ENCODE assay signal across 21 cellular contexts in the genomic region with DNA sequence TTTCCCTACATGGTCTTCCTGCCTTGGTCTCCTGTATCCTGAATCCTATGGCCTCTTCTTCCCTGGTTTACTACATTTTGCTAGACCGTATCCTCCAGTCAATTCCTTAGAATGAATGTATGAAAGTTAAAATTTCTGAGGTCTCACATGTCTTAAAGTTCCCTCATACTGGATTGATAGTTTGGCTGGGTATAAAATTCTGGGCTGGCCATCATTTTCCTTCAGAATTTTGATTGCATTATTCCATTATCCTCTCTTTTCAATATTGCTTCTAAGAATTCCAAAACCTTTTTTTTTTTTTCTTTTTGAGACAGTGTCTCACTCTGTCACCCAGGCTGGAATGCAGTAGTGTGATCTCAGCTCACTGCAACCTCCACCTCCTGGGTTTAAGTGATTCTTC. TPM values are rescaled to one million over a fixed set of nuclear protein-coding genes. Genes with fewer than 3 reads are reported as not detected.
DNase-seq lines count a peak whose midpoint lies in the region; ATAC-seq, FAIRE-seq and TF ChIP-seq lines count a peak whose summit lies in the region.
"Had no signal": no experiment of that assay in that cellular context is flagged by ENCODE, and none has a peak within 500 bp of the region (broad histone marks: within the 10 kb centered on the region; RNA-seq: fewer than 3 reads in every experiment).

No MANE protein-coding gene starts in this region.

- TF ChIP-seq EP300 in HepG2 (IDR thresholded peaks at IDR 0.05; ENCODE audit: low read depth in 2 of 2, low read length in 2 of 2) (no peak), HepG2 (CRISPR knock-in tag; IDR thresholded peaks at IDR 0.05; ENCODE audit: borderline replicate concordance) (no peak), GM12878 (IDR thresholded peaks at IDR 0.05; ENCODE audit: borderline replicate concordance in 1 of 2, control insufficient read depth in 1 of 2, low read depth in 2 of 2, low read length in 2 of 2) (no peak)

- WGBS in HepG2 (ENCODE audit: low lambda C conversion rate): 10% methylated on average over 1 of the region's 1 CpG
- 82% methylated on average over 1 of the region's 1 CpG for WGBS in right lobe of liver (ENCODE audit: insufficient coverage, low coverage, low lambda C conversion rate, missing lambda C conversion rate)
- WGBS in GM12878 (ENCODE audit: insufficient coverage, insufficient replicate concordance, low lambda C conversion rate, missing lambda C conversion rate): 86% methylated on average over 1 of the region's 1 CpG

- ATAC-seq in HepG2 (no peak), right lobe of liver (no peak), GM12878 (no peak)
- ATAC-seq: CD8-positive, alpha-beta T cell had no signal

- intact Hi-C loops in HepG2 (cut with micrococcal nuclease; ENCODE audit: unreplicated experiment): no loop called here
- intact Hi-C loops in right lobe of liver (cut with DNase I): no loop called here
- intact Hi-C loops in GM12878 (cut with micrococcal nuclease; ENCODE audit: unreplicated experiment): no loop called here

- peaks cover 7% of the 10 kb centered on the region for H3K9me3 Mint-ChIP-seq in endothelial cell (ENCODE audit: unreplicated experiment)

- CTCF ChIA-PET in HepG2 (lab: Yijun Ruan, JAX; ENCODE audit: low intra/inter-chr PET ratio, low total read pairs): no interaction called here
- CTCF ChIA-PET in HEK293 (lab: Yijun Ruan, JAX): no interaction called here
- CTCF ChIA-PET in GM12878 (lab: Yijun Ruan, JAX): interaction anchor here (1.4 kb wide), 1 partner anchor 41 kb away, joined by 3 read pairs; no protein-coding TSS in a partner anchor

- FAIRE-seq in HepG2 (lab: Jason Lieb, UNC): no peak
- no peak for FAIRE-seq in GM12878 (lab: Jason Lieb, UNC)
- FAIRE-seq: H54 had no signal

- no peak overlapping the region for H2AFZ ChIP-seq in HepG2 (ENCODE audit: low read length)
- H2AFZ ChIP-seq in GM12878 (ENCODE audit: control insufficient read depth, low read depth, low read length): no peak overlapping the region

- RAD21 ChIA-PET in GM12878 (lab: Charles Lee; ENCODE audit: unreplicated experiment): no interaction called here

- H4K20me1 ChIP-seq in HepG2 (ENCODE audit: insufficient read depth, low read length): no peaks in the 10 kb centered on the region
- no peaks in the 10 kb centered on the region for H4K20me1 ChIP-seq in GM12878 (ENCODE audit: control insufficient read depth, insufficient read depth)

- peaks cover 8% of the 10 kb centered on the region for H3K27me3 Mint-ChIP-seq in endothelial cell (ENCODE audit: unreplicated experiment)
- H3K27me3 Mint-ChIP-seq: CD4-positive, CD25-positive, alpha-beta regulatory T cell had no signal

- H3K4me2 ChIP-seq in HepG2 (ENCODE audit: low read depth, low read length): no peak overlapping the region
- H3K4me2 ChIP-seq in GM12878 (ENCODE audit: control insufficient read depth, insufficient read depth): no peak overlapping the region

- POLR2A ChIA-PET in HepG2 (lab: Yijun Ruan, JAX): no interaction called here
- POLR2A ChIA-PET in HEK293 (lab: Yijun Ruan, JAX): no interaction called here
- POLR2A ChIA-PET in GM12878 (lab: Charles Lee): interaction anchor here (0.6 to 1.5 kb wide), 2 partner anchors 11 to 41 kb away, joined by 4 to 5 read pairs; no protein-coding TSS in a partner anchor

- H3K4me3 Mint-ChIP-seq in endothelial cell (ENCODE audit: unreplicated experiment): no peak overlapping the region
- H3K4me3 Mint-ChIP-seq: CD8-positive, alpha-beta T cell had no signal

- H3K27ac ChIP-seq in HepG2 (ENCODE audit: extremely low read length, insufficient read depth, low read length): no peak overlapping the region
- no peak overlapping the region for H3K27ac ChIP-seq in right lobe of liver
- H3K27ac ChIP-seq in HEK293 (ENCODE audit: extremely low read depth, low read depth, low read length): no peak overlapping the region
- H3K27ac ChIP-seq in GM12878 (ENCODE audit: control insufficient read depth, insufficient read depth): no peak overlapping the region
- H3K27ac ChIP-seq: C4-2B had no signal

- peaks cover 0 to 16% of the 10 kb centered on the region in 2 experiments; a peak in 1 of 5 replicates for H3K27me3 ChIP-seq in HepG2 (ENCODE audit: control insufficient read depth in 1 of 2, insufficient read depth in 2 of 2, low read length in 2 of 2)
- no peaks in the 10 kb centered on the region for H3K27me3 ChIP-seq in right lobe of liver
- H3K27me3 ChIP-seq in GM12878 (replicated peaks in 1 of 2; ENCODE audit: control insufficient read depth in 2 of 2, insufficient read depth in 2 of 2, low read length in 1 of 2): no peaks in the 10 kb centered on the region

- H3K4me3 ChIP-seq in HepG2 (replicated peaks in 1 of 3; ENCODE audit: insufficient read depth in 1 of 3, low read depth in 2 of 3, low read length in 3 of 3): no peak overlapping the region
- H3K4me3 ChIP-seq in right lobe of liver: no peak overlapping the region
- no peak overlapping the region for H3K4me3 ChIP-seq in HEK293 (ENCODE audit: low read depth, low read length)
- no peak overlapping the region for H3K4me3 ChIP-seq in GM12878
- H3K4me3 ChIP-seq: HAP-1 had no signal

- H3K79me2 ChIP-seq in HepG2 (ENCODE audit: insufficient read depth, low read length): no peaks in the 10 kb centered on the region
- H3K79me2 ChIP-seq in GM12878 (ENCODE audit: control insufficient read depth, insufficient read depth, low read length): peaks cover 11% of the 10 kb centered on the region

- H3K4me1 ChIP-seq in HepG2 (ENCODE audit: insufficient read depth, low read length) (peaks cover 8% of the 10 kb centered on the region), right lobe of liver (peaks cover 0 to 4% (median 0%) of the 10 kb centered on the region in 4 donors), HEK293 (ENCODE audit: control insufficient read depth, insufficient read depth, low read length) (no peaks in the 10 kb centered on the region), GM12878 (ENCODE audit: control insufficient read depth, insufficient read depth, low read length) (peaks cover 21% of the 10 kb centered on the region)
- H3K4me1 ChIP-seq: HAP-1 had no signal

- H3K9ac ChIP-seq in HepG2 (ENCODE audit: insufficient read depth, low read depth, low read length) (no peak overlapping the region), GM12878 (ENCODE audit: control insufficient read depth, insufficient read depth, low read length) (no peak overlapping the region)

- in situ Hi-C loops in HepG2 (cut with HindIII; ENCODE audit: extremely low pct_ligation_motif_present, low pct_unique_long_range_greater_than_20kb) (no loop called here), GM12878 (cut with MboI) (no loop called here)

- SMC1A ChIA-PET in GM12878 (lab: Charles Lee; ENCODE audit: uncharacterized antibody, unreplicated experiment): no interaction called here

- peaks cover 19% of the 10 kb centered on the region for H3K4me1 Mint-ChIP-seq in endothelial cell (ENCODE audit: unreplicated experiment)

- H3K9me3 ChIP-seq in HepG2 (ENCODE audit: low read length) (peaks cover 25% of the 10 kb centered on the region), right lobe of liver (peaks cover 0 to 6% (median 0%) of the 10 kb centered on the region in 4 donors), HEK293 (ENCODE audit: control insufficient read depth, insufficient read depth, low read depth, low read length) (no peaks in the 10 kb centered on the region), GM12878 (replicated peaks; ENCODE audit: control insufficient read depth, insufficient read depth, low read length) (peaks cover 11% of the 10 kb centered on the region)

- H3K36me3 ChIP-seq in HepG2 (replicated peaks in 1 of 2; ENCODE audit: control insufficient read depth in 1 of 2, insufficient read depth in 2 of 2, low read length in 2 of 2) (no peaks in the 10 kb centered on the region), right lobe of liver (no peaks in the 10 kb centered on the region), HEK293 (ENCODE audit: control insufficient read depth in 2 of 2, insufficient read depth in 1 of 2, low read length in 2 of 2) (no peaks in the 10 kb centered on the region), GM12878 (ENCODE audit: control insufficient read depth in 2 of 2, insufficient read depth in 2 of 2, low read length in 1 of 2) (peaks cover 0 to 3% of the 10 kb centered on the region in 2 experiments; a peak in 2 of 4 replicates)
- H3K36me3 ChIP-seq: HAP-1 had no signal

- no peak for TF ChIP-seq RAD21 in HepG2 (CRISPR knock-in tag; IDR thresholded peaks at IDR 0.05)
- no peak for TF ChIP-seq RAD21 in GM12878 (IDR thresholded peaks at IDR 0.05; ENCODE audit: insufficient read depth, low read depth, low read length)

- no peak for TF ChIP-seq POLR2A in HepG2 (IDR thresholded peaks at IDR 0.05; ENCODE audit: insufficient read depth in 1 of 2, low read depth in 2 of 2, low read length in 2 of 2)
- no peak for TF ChIP-seq POLR2A in right lobe of liver (IDR thresholded peaks at IDR 0.05)
- TF ChIP-seq POLR2A in GM12878 (IDR thresholded peaks at IDR 0.05; ENCODE audit: low read depth, low read length): no peak

- no peak overlapping the region for H3K27ac Mint-ChIP-seq in endothelial cell (ENCODE audit: unreplicated experiment)
- H3K27ac Mint-ChIP-seq: CD8-positive, alpha-beta T cell had no signal

- no peak for TF ChIP-seq CTCF in HepG2 (CRISPR knock-in tag; IDR thresholded peaks at IDR 0.05)
- TF ChIP-seq CTCF in right lobe of liver (IDR thresholded peaks at IDR 0.05): no peak
- no peak for TF ChIP-seq CTCF in HEK293 (tag by site-specific recombination; IDR thresholded peaks at IDR 0.05)
- TF ChIP-seq CTCF in GM12878 (IDR thresholded peaks at IDR 0.05 in 2 of 3, conservative IDR thresholded peaks at IDR 0.05 in 1 of 3; ENCODE audit: control insufficient read depth in 2 of 3, extremely low read depth in 1 of 3, insufficient read depth in 1 of 3, low read depth in 3 of 3, low read length in 3 of 3): no peak
- TF ChIP-seq CTCF in endothelial cell (IDR thresholded peaks at IDR 0.05; ENCODE audit: unreplicated experiment): no peak

- H3K36me3 Mint-ChIP-seq in endothelial cell (ENCODE audit: low read depth, unreplicated experiment): peaks cover 9% of the 10 kb centered on the region

- BruUV-seq in HepG2 (replicated peaks; lab: Mats Ljungman, UMichigan) (no TSS peak), GM12878 (replicated peaks; lab: Mats Ljungman, UMichigan) (no TSS peak)

- DNase-seq in HepG2 (ENCODE audit: low spot score) (no peak), right lobe of liver (no peak), GM12878 (ENCODE audit: low read depth, low spot score) (no peak), NCI-H69 (lab: John Stamatoyannopoulos, UW) (no peak), endothelial cell (ENCODE audit: low spot score) (no peak)
- DNase-seq: Caco-2; CD4-positive, CD25-positive, alpha-beta regulatory T cell; CD8-positive, alpha-beta T cell; DMS53; DMS79 treated with DMSO at 0.1 percent for 48 hours; GF-D8; GOT3 had no signal

RNA-seq across cellular contexts. Expression of a gene that starts 10.8 kb away (rescaled TPM):
- total RNA-seq in HepG2 (2016; rRNA removed; fragmentation: Illumina TruSeq; extraction: Trizol) (0.27 and 0.29 TPM in 2 replicates), right lobe of liver (1 to 10 TPM in 4 of 6 experiments, under 1 TPM in 2; 0.74 to 6.0 (median 1.4) TPM), GM12878 (2014; rRNA removed) (9.9 and 13.4 TPM in 2 replicates), GM12878 (2014; rRNA removed; fragmentation: Illumina TruSeq; extraction: Trizol) (5.8 and 6.9 TPM in 2 replicates), GM12878 (2021) (12.8 and 13.3 TPM in 2 replicates), endothelial cell (ENCODE audit: unreplicated experiment) (0.51 TPM)
- total RNA-seq in HepG2 (2016; cell fraction: cytosol; rRNA removed; fragmentation: Illumina TruSeq; extraction: Trizol; ENCODE audit: low read depth): 0.18 and 0.20 TPM in 2 replicates
- total RNA-seq in HepG2 (2016; cell fraction: insoluble cytoplasmic fraction; rRNA removed; fragmentation: Illumina TruSeq; extraction: Trizol): 0.09 and 0.12 TPM in 2 replicates
- total RNA-seq in HepG2 (2016; cell fraction: membrane; rRNA removed; fragmentation: Illumina TruSeq; extraction: Trizol): 0.21 TPM in 1 of 2 replicates, not detected in the other
- total RNA-seq in HepG2 (2016; cell fraction: nucleus; rRNA removed; fragmentation: Illumina TruSeq; extraction: Trizol): 0.22 and 0.38 TPM in 2 replicates
- polyA plus RNA-seq in HepG2 (2011; rRNA removed) (0.76 and 0.81 TPM in 2 replicates), GM12878 (2011; rRNA removed) (10.4 and 18.6 TPM in 2 replicates), GM12878 (2014; fragmentation: Illumina TruSeq; extraction: Trizol) (6.6 and 7.6 TPM in 2 replicates), GM12878 (2014; fragmentation: Nextera tagmentation; extraction: Ambion mirVana) (1 to 10 TPM; 1.0 to 1.6 TPM), GM12878 (2014; rRNA removed) (9.9 and 11.6 TPM in 2 replicates), GM12878 (2016; fragmentation: Nextera tagmentation; extraction: Ambion mirVana) (1 to 10 TPM; 4.3 to 4.5 TPM)
- polyA plus RNA-seq in HepG2 (2011; cell fraction: cytosol; rRNA removed): 0.36 and 0.68 TPM in 2 replicates
- 1.9 and 2.3 TPM in 2 replicates for polyA plus RNA-seq in HepG2 (2011; cell fraction: nucleus; rRNA removed)
- polyA plus RNA-seq in HepG2 (2012): 0.19 and 0.29 TPM in 2 replicates
- 0.02 and 0.03 TPM in 2 replicates for polyA plus RNA-seq in HepG2 (2016; cell fraction: cytosol; fragmentation: Illumina TruSeq; extraction: Trizol; ENCODE audit: low read depth)
- polyA plus RNA-seq in HepG2 (2016; cell fraction: insoluble cytoplasmic fraction; fragmentation: Illumina TruSeq; extraction: Trizol; ENCODE audit: low read depth): not detected in 2 replicates
- polyA plus RNA-seq in HepG2 (2016; cell fraction: membrane; fragmentation: Illumina TruSeq; extraction: Trizol; ENCODE audit: low read depth): not detected in 2 replicates
- 0.17 and 0.37 TPM in 2 replicates for polyA plus RNA-seq in HepG2 (2016; cell fraction: nucleus; fragmentation: Illumina TruSeq; extraction: Trizol; ENCODE audit: insufficient read depth, low read depth)
- 4.8 TPM in 1 of 2 replicates, not detected in the other for polyA minus RNA-seq in HepG2 (2011; rRNA and poly(A)+ RNA removed; ENCODE audit: low replicate concordance)
- polyA minus RNA-seq in HepG2 (2011; cell fraction: cytosol; rRNA and poly(A)+ RNA removed): 0.49 and 1.1 TPM in 2 replicates
- 2.1 and 2.3 TPM in 2 replicates for polyA minus RNA-seq in HepG2 (2011; cell fraction: nucleus; rRNA and poly(A)+ RNA removed)
- 190 and 241 TPM in 2 replicates for total RNA-seq in GM12878 (2013; cell fraction: nucleolus; rRNA removed)
- polyA plus RNA-seq in GM12878 (2011; ENCODE audit: low read depth): 4.5 TPM
- polyA plus RNA-seq in GM12878 (2011; cell fraction: cytosol; rRNA removed): 24.3 and 24.8 TPM in 2 replicates
- 58.1 and 59.5 TPM in 2 replicates for polyA plus RNA-seq in GM12878 (2011; cell fraction: nucleus; rRNA removed)
- 8.1 and 9.0 TPM in 2 replicates for polyA plus RNA-seq in GM12878 (2012)
- 39.9 and 63.9 TPM in 2 replicates for polyA minus RNA-seq in GM12878 (2011; rRNA and poly(A)+ RNA removed)
- polyA minus RNA-seq in GM12878 (2011; cell fraction: cytosol; rRNA and poly(A)+ RNA removed): 13.1 and 17.5 TPM in 2 replicates
- polyA minus RNA-seq in GM12878 (2011; cell fraction: nucleus; rRNA and poly(A)+ RNA removed): 39.9 and 55.8 TPM in 2 replicates
- total RNA-seq: A172, A673, G401 had no signal
- polyA plus RNA-seq: BJ had no signal

RNA-seq across cellular contexts. Expression of a gene that starts 23.1 kb away (rescaled TPM):
- total RNA-seq in HepG2 (2016; rRNA removed; fragmentation: Illumina TruSeq; extraction: Trizol) (not detected in 2 replicates), right lobe of liver (1 to 10 TPM in 1 of 6 experiments, under 1 TPM in 5; 0.31 to 1.9 (median 0.71) TPM), GM12878 (2014; rRNA removed) (21.9 and 22.3 TPM in 2 replicates), GM12878 (2014; rRNA removed; fragmentation: Illumina TruSeq; extraction: Trizol) (20.2 and 21.9 TPM in 2 replicates), GM12878 (2021) (21.4 and 24.1 TPM in 2 replicates), endothelial cell (ENCODE audit: unreplicated experiment) (not detected)
- not detected in 2 replicates for total RNA-seq in HepG2 (2016; cell fraction: cytosol; rRNA removed; fragmentation: Illumina TruSeq; extraction: Trizol; ENCODE audit: low read depth)
- total RNA-seq in HepG2 (2016; cell fraction: insoluble cytoplasmic fraction; rRNA removed; fragmentation: Illumina TruSeq; extraction: Trizol): not detected in 2 replicates
- total RNA-seq in HepG2 (2016; cell fraction: membrane; rRNA removed; fragmentation: Illumina TruSeq; extraction: Trizol): not detected in 2 replicates
- not detected in 2 replicates for total RNA-seq in HepG2 (2016; cell fraction: nucleus; rRNA removed; fragmentation: Illumina TruSeq; extraction: Trizol)
- polyA plus RNA-seq in HepG2 (2011; rRNA removed) (not detected in 2 replicates), GM12878 (2011; rRNA removed) (24.3 and 30.8 TPM in 2 replicates), GM12878 (2014; fragmentation: Illumina TruSeq; extraction: Trizol) (21.4 and 25.0 TPM in 2 replicates), GM12878 (2014; fragmentation: Nextera tagmentation; extraction: Ambion mirVana) (1 to 10 TPM; 4.6 to 6.9 TPM), GM12878 (2014; rRNA removed) (23.6 and 26.3 TPM in 2 replicates), GM12878 (2016; fragmentation: Nextera tagmentation; extraction: Ambion mirVana) (10 to 100 TPM; 18.1 to 22.2 TPM)
- polyA plus RNA-seq in HepG2 (2011; cell fraction: cytosol; rRNA removed): not detected in 2 replicates
- not detected in 2 replicates for polyA plus RNA-seq in HepG2 (2011; cell fraction: nucleus; rRNA removed)
- 0.04 TPM in 1 of 2 replicates, not detected in the other for polyA plus RNA-seq in HepG2 (2012)
- polyA plus RNA-seq in HepG2 (2016; cell fraction: cytosol; fragmentation: Illumina TruSeq; extraction: Trizol; ENCODE audit: low read depth): not detected in 2 replicates
- polyA plus RNA-seq in HepG2 (2016; cell fraction: insoluble cytoplasmic fraction; fragmentation: Illumina TruSeq; extraction: Trizol; ENCODE audit: low read depth): not detected in 2 replicates
- not detected in 2 replicates for polyA plus RNA-seq in HepG2 (2016; cell fraction: membrane; fragmentation: Illumina TruSeq; extraction: Trizol; ENCODE audit: low read depth)
- polyA plus RNA-seq in HepG2 (2016; cell fraction: nucleus; fragmentation: Illumina TruSeq; extraction: Trizol; ENCODE audit: insufficient read depth, low read depth): not detected in 2 replicates
- polyA minus RNA-seq in HepG2 (2011; rRNA and poly(A)+ RNA removed; ENCODE audit: low replicate concordance): not detected in 2 replicates
- polyA minus RNA-seq in HepG2 (2011; cell fraction: cytosol; rRNA and poly(A)+ RNA removed): not detected in 2 replicates
- not detected in 2 replicates for polyA minus RNA-seq in HepG2 (2011; cell fraction: nucleus; rRNA and poly(A)+ RNA removed)
- total RNA-seq in GM12878 (2013; cell fraction: nucleolus; rRNA removed): 27.1 and 29.2 TPM in 2 replicates
- 8.8 TPM for polyA plus RNA-seq in GM12878 (2011; ENCODE audit: low read depth)
- polyA plus RNA-seq in GM12878 (2011; cell fraction: cytosol; rRNA removed): 28.4 and 32.0 TPM in 2 replicates
- 25.9 and 28.6 TPM in 2 replicates for polyA plus RNA-seq in GM12878 (2011; cell fraction: nucleus; rRNA removed)
- polyA plus RNA-seq in GM12878 (2012): 12.8 and 16.6 TPM in 2 replicates
- polyA minus RNA-seq in GM12878 (2011; rRNA and poly(A)+ RNA removed): 17.4 and 23.7 TPM in 2 replicates
- 11.6 and 14.7 TPM in 2 replicates for polyA minus RNA-seq in GM12878 (2011; cell fraction: cytosol; rRNA and poly(A)+ RNA removed)
- 9.4 and 13.3 TPM in 2 replicates for polyA minus RNA-seq in GM12878 (2011; cell fraction: nucleus; rRNA and poly(A)+ RNA removed)
- total RNA-seq: A172, A673, Caco-2, Daoy, G401 had no signal
- polyA plus RNA-seq: BJ had no signal

RNA-seq across cellular contexts. Expression of a gene that starts 37.6 kb away (rescaled TPM):
- total RNA-seq in HepG2 (2016; rRNA removed; fragmentation: Illumina TruSeq; extraction: Trizol) (11.4 and 16.0 TPM in 2 replicates), right lobe of liver (10 to 100 TPM; 17.0 to 34.2 (median 19.5) TPM), GM12878 (2014; rRNA removed) (46.6 and 63.5 TPM in 2 replicates), GM12878 (2014; rRNA removed; fragmentation: Illumina TruSeq; extraction: Trizol) (58.5 and 58.7 TPM in 2 replicates), GM12878 (2021) (58.8 and 63.2 TPM in 2 replicates), endothelial cell (ENCODE audit: unreplicated experiment) (30.7 TPM)
- total RNA-seq in HepG2 (2016; cell fraction: cytosol; rRNA removed; fragmentation: Illumina TruSeq; extraction: Trizol; ENCODE audit: low read depth): 2.6 and 3.0 TPM in 2 replicates
- total RNA-seq in HepG2 (2016; cell fraction: insoluble cytoplasmic fraction; rRNA removed; fragmentation: Illumina TruSeq; extraction: Trizol): 14.3 and 16.1 TPM in 2 replicates
- 10.5 and 11.2 TPM in 2 replicates for total RNA-seq in HepG2 (2016; cell fraction: membrane; rRNA removed; fragmentation: Illumina TruSeq; extraction: Trizol)
- total RNA-seq in HepG2 (2016; cell fraction: nucleus; rRNA removed; fragmentation: Illumina TruSeq; extraction: Trizol): 12.3 and 12.6 TPM in 2 replicates
- polyA plus RNA-seq in HepG2 (2011; rRNA removed) (6.0 and 6.1 TPM in 2 replicates), GM12878 (2011; rRNA removed) (106 and 150 TPM in 2 replicates), GM12878 (2014; fragmentation: Illumina TruSeq; extraction: Trizol) (51.6 and 60.5 TPM in 2 replicates), GM12878 (2014; fragmentation: Nextera tagmentation; extraction: Ambion mirVana) (10 to 100 TPM; 19.2 to 27.0 TPM), GM12878 (2014; rRNA removed) (26.5 and 31.5 TPM in 2 replicates), GM12878 (2016; fragmentation: Nextera tagmentation; extraction: Ambion mirVana) (10 to 100 TPM; 44.6 to 45.6 TPM)
- polyA plus RNA-seq in HepG2 (2011; cell fraction: cytosol; rRNA removed): 3.1 and 4.8 TPM in 2 replicates
- polyA plus RNA-seq in HepG2 (2011; cell fraction: nucleus; rRNA removed): 5.0 and 7.6 TPM in 2 replicates
- polyA plus RNA-seq in HepG2 (2012): 6.2 and 8.4 TPM in 2 replicates
- polyA plus RNA-seq in HepG2 (2016; cell fraction: cytosol; fragmentation: Illumina TruSeq; extraction: Trizol; ENCODE audit: low read depth): 1.7 and 1.8 TPM in 2 replicates
- polyA plus RNA-seq in HepG2 (2016; cell fraction: insoluble cytoplasmic fraction; fragmentation: Illumina TruSeq; extraction: Trizol; ENCODE audit: low read depth): 9.7 and 10.4 TPM in 2 replicates
- 4.9 and 6.5 TPM in 2 replicates for polyA plus RNA-seq in HepG2 (2016; cell fraction: membrane; fragmentation: Illumina TruSeq; extraction: Trizol; ENCODE audit: low read depth)
- 9.6 and 11.6 TPM in 2 replicates for polyA plus RNA-seq in HepG2 (2016; cell fraction: nucleus; fragmentation: Illumina TruSeq; extraction: Trizol; ENCODE audit: insufficient read depth, low read depth)
- 5.0 and 11.2 TPM in 2 replicates for polyA minus RNA-seq in HepG2 (2011; rRNA and poly(A)+ RNA removed; ENCODE audit: low replicate concordance)
- polyA minus RNA-seq in HepG2 (2011; cell fraction: cytosol; rRNA and poly(A)+ RNA removed): 5.4 and 7.9 TPM in 2 replicates
- polyA minus RNA-seq in HepG2 (2011; cell fraction: nucleus; rRNA and poly(A)+ RNA removed): 39.4 and 52.8 TPM in 2 replicates
- total RNA-seq in GM12878 (2013; cell fraction: nucleolus; rRNA removed): 411 and 416 TPM in 2 replicates
- polyA plus RNA-seq in GM12878 (2011; ENCODE audit: low read depth): 31.6 TPM
- 44.6 and 53.8 TPM in 2 replicates for polyA plus RNA-seq in GM12878 (2011; cell fraction: cytosol; rRNA removed)
- 92.8 and 95.4 TPM in 2 replicates for polyA plus RNA-seq in GM12878 (2011; cell fraction: nucleus; rRNA removed)
- 41.1 and 47.6 TPM in 2 replicates for polyA plus RNA-seq in GM12878 (2012)
- polyA minus RNA-seq in GM12878 (2011; rRNA and poly(A)+ RNA removed): 108 and 113 TPM in 2 replicates
- polyA minus RNA-seq in GM12878 (2011; cell fraction: cytosol; rRNA and poly(A)+ RNA removed): 38.9 and 51.6 TPM in 2 replicates
- polyA minus RNA-seq in GM12878 (2011; cell fraction: nucleus; rRNA and poly(A)+ RNA removed): 121 and 158 TPM in 2 replicates

Comparison
In these comparisons a context has a peak if more than half of its experiments do, and no peak if none do; other contexts are left out.
1. RNA of a gene that starts 23.1 kb away (total RNA-seq): 20.2 to 29.2 TPM in GM12878; 0.31 to 1.9 TPM in right lobe of liver, not detected in endothelial cell (single experiment) and not detected in HepG2; every median in the first group is over 4 times any median in the second.